In genomic region chr6:157513619-157514485, GRCh38 we compare ENCODE assay signal across 1 cellular context.
A peak's percentile ranks its signal among the peaks of the same experiment; 100 is the strongest.
TF ChIP-seq lines count a peak whose summit lies in the region.

No MANE protein-coding gene starts in this region.

TF ChIP-seq in HepG2, 621 proteins besides CTCF, POLR2A, EP300 and RAD21 (continued from another document):
- TF ChIP-seq ZFP36 (IDR thresholded peaks at IDR 0.05; ENCODE audit: borderline replicate concordance, low read depth, low read length, partially characterized antibody) (peak; percentile 76), PHF20 (CRISPR knock-in tag; IDR thresholded peaks at IDR 0.05) (0 out of 2 replicates have a peak, but pooled peaks have one; percentile 23), ZBTB37 (CRISPR knock-in tag; IDR thresholded peaks at IDR 0.05) (no peak), ZNF790 (CRISPR knock-in tag; IDR thresholded peaks at IDR 0.05; ENCODE audit: borderline replicate concordance) (0 out of 2 replicates have a peak, but pooled peaks have one; percentile 49), GTF3A (CRISPR knock-in tag; conservative IDR thresholded peaks at IDR 0.05) (no peak), ELF3 (CRISPR knock-in tag; IDR thresholded peaks at IDR 0.05) (no peak), PHF5A (CRISPR knock-in tag; IDR thresholded peaks at IDR 0.05; ENCODE audit: low read depth, unreplicated experiment) (no peak), ZSCAN31 (CRISPR knock-in tag; IDR thresholded peaks at IDR 0.05; ENCODE audit: low read depth) (0 out of 2 replicates have a peak, but pooled peaks have one; percentile 14), ARID2 (CRISPR knock-in tag; IDR thresholded peaks at IDR 0.05; ENCODE audit: borderline replicate concordance) (0 out of 2 replicates have a peak, but pooled peaks have one; percentile 43), ZXDC (CRISPR knock-in tag; IDR thresholded peaks at IDR 0.05) (no peak)
- TF ChIP-seq, protein P1, sequence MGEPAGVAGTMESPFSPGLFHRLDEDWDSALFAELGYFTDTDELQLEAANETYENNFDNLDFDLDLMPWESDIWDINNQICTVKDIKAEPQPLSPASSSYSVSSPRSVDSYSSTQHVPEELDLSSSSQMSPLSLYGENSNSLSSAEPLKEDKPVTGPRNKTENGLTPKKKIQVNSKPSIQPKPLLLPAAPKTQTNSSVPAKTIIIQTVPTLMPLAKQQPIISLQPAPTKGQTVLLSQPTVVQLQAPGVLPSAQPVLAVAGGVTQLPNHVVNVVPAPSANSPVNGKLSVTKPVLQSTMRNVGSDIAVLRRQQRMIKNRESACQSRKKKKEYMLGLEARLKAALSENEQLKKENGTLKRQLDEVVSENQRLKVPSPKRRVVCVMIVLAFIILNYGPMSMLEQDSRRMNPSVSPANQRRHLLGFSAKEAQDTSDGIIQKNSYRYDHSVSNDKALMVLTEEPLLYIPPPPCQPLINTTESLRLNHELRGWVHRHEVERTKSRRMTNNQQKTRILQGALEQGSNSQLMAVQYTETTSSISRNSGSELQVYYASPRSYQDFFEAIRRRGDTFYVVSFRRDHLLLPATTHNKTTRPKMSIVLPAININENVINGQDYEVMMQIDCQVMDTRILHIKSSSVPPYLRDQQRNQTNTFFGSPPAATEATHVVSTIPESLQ (CRISPR knock-in tag; conservative IDR thresholded peaks at IDR 0.05), result no peak
- TF ChIP-seq, protein P2, sequence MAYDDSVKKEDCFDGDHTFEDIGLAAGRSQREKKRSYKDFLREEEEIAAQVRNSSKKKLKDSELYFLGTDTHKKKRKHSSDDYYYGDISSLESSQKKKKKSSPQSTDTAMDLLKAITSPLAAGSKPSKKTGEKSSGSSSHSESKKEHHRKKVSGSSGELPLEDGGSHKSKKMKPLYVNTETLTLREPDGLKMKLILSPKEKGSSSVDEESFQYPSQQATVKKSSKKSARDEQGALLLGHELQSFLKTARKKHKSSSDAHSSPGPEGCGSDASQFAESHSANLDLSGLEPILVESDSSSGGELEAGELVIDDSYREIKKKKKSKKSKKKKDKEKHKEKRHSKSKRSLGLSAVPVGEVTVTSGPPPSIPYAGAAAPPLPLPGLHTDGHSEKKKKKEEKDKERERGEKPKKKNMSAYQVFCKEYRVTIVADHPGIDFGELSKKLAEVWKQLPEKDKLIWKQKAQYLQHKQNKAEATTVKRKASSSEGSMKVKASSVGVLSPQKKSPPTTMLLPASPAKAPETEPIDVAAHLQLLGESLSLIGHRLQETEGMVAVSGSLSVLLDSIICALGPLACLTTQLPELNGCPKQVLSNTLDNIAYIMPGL (CRISPR knock-in tag; IDR thresholded peaks at IDR 0.05; ENCODE audit: borderline replicate concordance in 1 of 2, low read depth in 1 of 2), result 0 out of 4 replicates have a peak, but pooled peaks of 1 of the 2 experiments have one; percentile 20
- TF ChIP-seq, protein P3, sequence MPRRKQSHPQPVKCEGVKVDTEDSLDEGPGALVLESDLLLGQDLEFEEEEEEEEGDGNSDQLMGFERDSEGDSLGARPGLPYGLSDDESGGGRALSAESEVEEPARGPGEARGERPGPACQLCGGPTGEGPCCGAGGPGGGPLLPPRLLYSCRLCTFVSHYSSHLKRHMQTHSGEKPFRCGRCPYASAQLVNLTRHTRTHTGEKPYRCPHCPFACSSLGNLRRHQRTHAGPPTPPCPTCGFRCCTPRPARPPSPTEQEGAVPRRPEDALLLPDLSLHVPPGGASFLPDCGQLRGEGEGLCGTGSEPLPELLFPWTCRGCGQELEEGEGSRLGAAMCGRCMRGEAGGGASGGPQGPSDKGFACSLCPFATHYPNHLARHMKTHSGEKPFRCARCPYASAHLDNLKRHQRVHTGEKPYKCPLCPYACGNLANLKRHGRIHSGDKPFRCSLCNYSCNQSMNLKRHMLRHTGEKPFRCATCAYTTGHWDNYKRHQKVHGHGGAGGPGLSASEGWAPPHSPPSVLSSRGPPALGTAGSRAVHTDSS (CRISPR knock-in tag; conservative IDR thresholded peaks at IDR 0.05), result peak; percentile 88; the same call in 1 of the 2 replicates
